Comparison of ENCODE assay signal across 1 cellular context in genomic region chr14:63852817-63853730, GRCh38.
TF ChIP-seq lines count a peak whose summit lies in the region.

TSS of gene SYNE2 (plus strand) at chr14:63853004. CDS start at chr14:63909149, 56,145 bp downstream.

TF ChIP-seq in HepG2, 621 proteins besides CTCF, POLR2A, EP300 and RAD21 (continued from another document and continues in another):
- no peak for TF ChIP-seq ZBTB49 (CRISPR knock-in tag; IDR thresholded peaks at IDR 0.05; ENCODE audit: borderline replicate concordance)
- no peak for TF ChIP-seq ZNF75D (CRISPR knock-in tag; IDR thresholded peaks at IDR 0.05; ENCODE audit: borderline replicate concordance)
- no peak for TF ChIP-seq ZNF12 (CRISPR knock-in tag; IDR thresholded peaks at IDR 0.05)
- TF ChIP-seq ZNF616 (CRISPR knock-in tag; IDR thresholded peaks at IDR 0.05; ENCODE audit: low read depth): no peak
- 0 out of 2 replicates have a peak, but pooled peaks have one; percentile 49 for TF ChIP-seq ARNT2 (CRISPR knock-in tag; IDR thresholded peaks at IDR 0.05; ENCODE audit: low read depth)
- TF ChIP-seq MEF2D (CRISPR knock-in tag; IDR thresholded peaks at IDR 0.05): no peak
- TF ChIP-seq SRSF4 (IDR thresholded peaks at IDR 0.05; ENCODE audit: low read depth, low read length, poor library complexity, severe bottlenecking): no peak
- TF ChIP-seq ZNF761 (CRISPR knock-in tag; conservative IDR thresholded peaks at IDR 0.05): no peak
- no peak for TF ChIP-seq PAXIP1 (CRISPR knock-in tag; conservative IDR thresholded peaks at IDR 0.05)
- no peak; the same call in 1 of the 2 replicates for TF ChIP-seq GABPB1 (CRISPR knock-in tag; IDR thresholded peaks at IDR 0.05)
- TF ChIP-seq ZSCAN20 (CRISPR knock-in tag; IDR thresholded peaks at IDR 0.05; ENCODE audit: borderline replicate concordance): peak; percentile 41; the same call in 1 of the 2 replicates
- no peak for TF ChIP-seq ZNF430 (CRISPR knock-in tag; IDR thresholded peaks at IDR 0.05)
- no peak for TF ChIP-seq GTF2F1 (IDR thresholded peaks at IDR 0.05; ENCODE audit: low read length)
- no peak for TF ChIP-seq ZNF30 (CRISPR knock-in tag; IDR thresholded peaks at IDR 0.05)
- TF ChIP-seq E2F5 (CRISPR knock-in tag; conservative IDR thresholded peaks at IDR 0.05): no peak
- no peak for TF ChIP-seq HMGA1 (CRISPR knock-in tag; conservative IDR thresholded peaks at IDR 0.05)
- no peak for TF ChIP-seq ZNF816 (CRISPR knock-in tag; IDR thresholded peaks at IDR 0.05; ENCODE audit: borderline replicate concordance)
- TF ChIP-seq ZNF205 (CRISPR knock-in tag; IDR thresholded peaks at IDR 0.05): peak; percentile 91
- TF ChIP-seq JUN (CRISPR knock-in tag; IDR thresholded peaks at IDR 0.05): no peak
- 0 out of 2 replicates have a peak, but pooled peaks have one; percentile 26 for TF ChIP-seq RBFOX2 (IDR thresholded peaks at IDR 0.05; ENCODE audit: low read depth, low read length)
- 0 out of 2 replicates have a peak, but pooled peaks have one; percentile 7 for TF ChIP-seq GFI1 (CRISPR knock-in tag; IDR thresholded peaks at IDR 0.05; ENCODE audit: borderline replicate concordance)
- no peak for TF ChIP-seq MTA1 (CRISPR knock-in tag; IDR thresholded peaks at IDR 0.05; ENCODE audit: borderline replicate concordance)
- no peak for TF ChIP-seq MAZ (IDR thresholded peaks at IDR 0.05; ENCODE audit: borderline replicate concordance, low read depth, low read length)
- no peak for TF ChIP-seq MAZ (CRISPR knock-in tag; IDR thresholded peaks at IDR 0.05; ENCODE audit: low read depth)
- TF ChIP-seq, protein P1, sequence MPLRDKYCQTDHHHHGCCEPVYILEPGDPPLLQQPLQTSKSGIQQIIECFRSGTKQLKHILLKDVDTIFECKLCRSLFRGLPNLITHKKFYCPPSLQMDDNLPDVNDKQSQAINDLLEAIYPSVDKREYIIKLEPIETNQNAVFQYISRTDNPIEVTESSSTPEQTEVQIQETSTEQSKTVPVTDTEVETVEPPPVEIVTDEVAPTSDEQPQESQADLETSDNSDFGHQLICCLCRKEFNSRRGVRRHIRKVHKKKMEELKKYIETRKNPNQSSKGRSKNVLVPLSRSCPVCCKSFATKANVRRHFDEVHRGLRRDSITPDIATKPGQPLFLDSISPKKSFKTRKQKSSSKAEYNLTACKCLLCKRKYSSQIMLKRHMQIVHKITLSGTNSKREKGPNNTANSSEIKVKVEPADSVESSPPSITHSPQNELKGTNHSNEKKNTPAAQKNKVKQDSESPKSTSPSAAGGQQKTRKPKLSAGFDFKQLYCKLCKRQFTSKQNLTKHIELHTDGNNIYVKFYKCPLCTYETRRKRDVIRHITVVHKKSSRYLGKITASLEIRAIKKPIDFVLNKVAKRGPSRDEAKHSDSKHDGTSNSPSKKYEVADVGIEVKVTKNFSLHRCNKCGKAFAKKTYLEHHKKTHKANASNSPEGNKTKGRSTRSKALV (CRISPR knock-in tag; IDR thresholded peaks at IDR 0.05): peak; percentile 63
- TF ChIP-seq ZBED4 (CRISPR knock-in tag; IDR thresholded peaks at IDR 0.05; ENCODE audit: borderline replicate concordance): 0 out of 2 replicates have a peak, but pooled peaks have one; percentile 13
- TF ChIP-seq PHF21A (CRISPR knock-in tag; IDR thresholded peaks at IDR 0.05): no peak; the same call in 1 of the 2 replicates
- TF ChIP-seq, protein P2, sequence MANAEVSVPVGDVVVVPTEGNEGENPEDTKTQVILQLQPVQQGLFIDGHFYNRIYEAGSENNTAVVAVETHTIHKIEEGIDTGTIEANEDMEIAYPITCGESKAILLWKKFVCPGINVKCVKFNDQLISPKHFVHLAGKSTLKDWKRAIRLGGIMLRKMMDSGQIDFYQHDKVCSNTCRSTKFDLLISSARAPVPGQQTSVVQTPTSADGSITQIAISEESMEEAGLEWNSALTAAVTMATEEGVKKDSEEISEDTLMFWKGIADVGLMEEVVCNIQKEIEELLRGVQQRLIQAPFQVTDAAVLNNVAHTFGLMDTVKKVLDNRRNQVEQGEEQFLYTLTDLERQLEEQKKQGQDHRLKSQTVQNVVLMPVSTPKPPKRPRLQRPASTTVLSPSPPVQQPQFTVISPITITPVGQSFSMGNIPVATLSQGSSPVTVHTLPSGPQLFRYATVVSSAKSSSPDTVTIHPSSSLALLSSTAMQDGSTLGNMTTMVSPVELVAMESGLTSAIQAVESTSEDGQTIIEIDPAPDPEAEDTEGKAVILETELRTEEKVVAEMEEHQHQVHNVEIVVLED (CRISPR knock-in tag; IDR thresholded peaks at IDR 0.05; ENCODE audit: borderline replicate concordance): no peak
- no peak for TF ChIP-seq EZH2 (conservative IDR thresholded peaks at IDR 0.05; ENCODE audit: low read depth, low read length)
- TF ChIP-seq ZNF670 (CRISPR knock-in tag; IDR thresholded peaks at IDR 0.05; ENCODE audit: borderline replicate concordance): no peak
- no peak for TF ChIP-seq ZNF713 (CRISPR knock-in tag; IDR thresholded peaks at IDR 0.05)
- no peak for TF ChIP-seq ZNF674 (CRISPR knock-in tag; IDR thresholded peaks at IDR 0.05; ENCODE audit: low read depth)
- TF ChIP-seq KLF12 (CRISPR knock-in tag; IDR thresholded peaks at IDR 0.05; ENCODE audit: borderline replicate concordance): peak; percentile 25; the same call in 1 of the 2 replicates
- TF ChIP-seq U2AF2 (IDR thresholded peaks at IDR 0.05; ENCODE audit: low read depth, low read length): no peak
- no peak for TF ChIP-seq MAF1 (CRISPR knock-in tag; IDR thresholded peaks at IDR 0.05; ENCODE audit: borderline replicate concordance)
- peak; percentile 13 for TF ChIP-seq XRCC5 (optimal IDR thresholded peaks at IDR 0.05; ENCODE audit: low read length)
- no peak for TF ChIP-seq ZNF501 (CRISPR knock-in tag; IDR thresholded peaks at IDR 0.05)
- no peak for TF ChIP-seq SRF (IDR thresholded peaks at IDR 0.05; ENCODE audit: low read depth, low read length)
- TF ChIP-seq MED13 (CRISPR knock-in tag; IDR thresholded peaks at IDR 0.05): no peak
- TF ChIP-seq ZNF512B (CRISPR knock-in tag; IDR thresholded peaks at IDR 0.05; ENCODE audit: borderline replicate concordance): no peak
- TF ChIP-seq NKX3-1 (CRISPR knock-in tag; IDR thresholded peaks at IDR 0.05): no peak
- TF ChIP-seq CAMTA2 (CRISPR knock-in tag; IDR thresholded peaks at IDR 0.05; ENCODE audit: borderline replicate concordance): no peak
- TF ChIP-seq ZNF891 (CRISPR knock-in tag; IDR thresholded peaks at IDR 0.05): no peak
- no peak for TF ChIP-seq ZKSCAN5 (CRISPR knock-in tag; IDR thresholded peaks at IDR 0.05)
- no peak for TF ChIP-seq POLR2AphosphoS5 (IDR thresholded peaks at IDR 0.05; ENCODE audit: low read depth, low read length)
- TF ChIP-seq, protein P3, sequence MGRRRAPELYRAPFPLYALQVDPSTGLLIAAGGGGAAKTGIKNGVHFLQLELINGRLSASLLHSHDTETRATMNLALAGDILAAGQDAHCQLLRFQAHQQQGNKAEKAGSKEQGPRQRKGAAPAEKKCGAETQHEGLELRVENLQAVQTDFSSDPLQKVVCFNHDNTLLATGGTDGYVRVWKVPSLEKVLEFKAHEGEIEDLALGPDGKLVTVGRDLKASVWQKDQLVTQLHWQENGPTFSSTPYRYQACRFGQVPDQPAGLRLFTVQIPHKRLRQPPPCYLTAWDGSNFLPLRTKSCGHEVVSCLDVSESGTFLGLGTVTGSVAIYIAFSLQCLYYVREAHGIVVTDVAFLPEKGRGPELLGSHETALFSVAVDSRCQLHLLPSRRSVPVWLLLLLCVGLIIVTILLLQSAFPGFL (CRISPR knock-in tag; IDR thresholded peaks at IDR 0.05): no peak
- TF ChIP-seq ZNF235 (CRISPR knock-in tag; IDR thresholded peaks at IDR 0.05; ENCODE audit: borderline replicate concordance): no peak
